1 cellular context compared by ENCODE assay signal in the genomic region with DNA sequence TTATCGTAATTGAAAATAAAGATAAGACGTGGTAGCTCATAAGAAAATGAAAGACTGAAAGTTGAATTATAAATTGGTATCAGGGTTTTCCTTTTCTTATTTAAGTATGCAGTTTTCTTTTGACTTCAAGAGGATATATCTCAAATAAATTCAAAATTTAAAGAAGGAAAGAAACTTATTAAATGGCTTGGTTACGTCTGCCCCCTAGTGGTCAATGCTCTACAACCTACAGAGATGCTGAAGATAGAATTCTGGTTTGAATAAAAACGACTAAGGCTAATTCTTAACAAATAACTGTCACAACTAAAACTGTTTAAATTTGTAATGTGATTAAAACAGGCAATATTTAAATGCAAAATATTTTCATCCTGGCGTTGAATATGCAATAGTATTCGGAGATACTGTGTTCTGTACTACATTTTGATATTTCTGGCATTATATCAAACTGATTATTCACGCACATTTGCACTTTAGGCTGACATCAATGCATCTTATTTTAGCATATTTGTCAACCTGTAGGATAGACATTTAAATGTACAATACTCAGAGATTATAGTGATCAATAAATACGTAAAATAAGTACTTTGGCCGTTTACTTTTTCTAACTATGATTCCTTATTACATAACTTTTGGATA.
A peak's percentile ranks its signal among the peaks of the same experiment; 100 is the strongest.
TF ChIP-seq lines count a peak whose summit lies in the region.

No MANE protein-coding gene starts in this region.

TF ChIP-seq in K562, 482 proteins besides CTCF, POLR2A, EP300 and RAD21 (continued from another document):
- TF ChIP-seq, protein P1, sequence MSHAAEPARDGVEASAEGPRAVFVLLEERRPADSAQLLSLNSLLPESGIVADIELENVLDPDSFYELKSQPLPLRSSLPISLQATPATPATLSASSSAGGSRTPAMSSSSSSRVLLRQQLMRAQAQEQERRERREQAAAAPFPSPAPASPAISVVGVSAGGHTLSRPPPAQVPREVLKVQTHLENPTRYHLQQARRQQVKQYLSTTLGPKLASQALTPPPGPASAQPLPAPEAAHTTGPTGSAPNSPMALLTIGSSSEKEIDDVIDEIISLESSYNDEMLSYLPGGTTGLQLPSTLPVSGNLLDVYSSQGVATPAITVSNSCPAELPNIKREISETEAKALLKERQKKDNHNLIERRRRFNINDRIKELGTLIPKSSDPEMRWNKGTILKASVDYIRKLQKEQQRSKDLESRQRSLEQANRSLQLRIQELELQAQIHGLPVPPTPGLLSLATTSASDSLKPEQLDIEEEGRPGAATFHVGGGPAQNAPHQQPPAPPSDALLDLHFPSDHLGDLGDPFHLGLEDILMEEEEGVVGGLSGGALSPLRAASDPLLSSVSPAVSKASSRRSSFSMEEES (CRISPR knock-in tag; IDR thresholded peaks at IDR 0.05), result no peak
- TF ChIP-seq SMC3 (conservative IDR thresholded peaks at IDR 0.05; ENCODE audit: insufficient read depth, low read depth, low read length), result 0 out of 2 replicates have a peak, but pooled peaks have one; percentile 4
- no peak for TF ChIP-seq PCBP2 (IDR thresholded peaks at IDR 0.05; ENCODE audit: low read depth, low read length, poor library complexity, severe bottlenecking)
- no peak for TF ChIP-seq MAZ (CRISPR knock-in tag; conservative IDR thresholded peaks at IDR 0.05 in 1 of 2, IDR thresholded peaks at IDR 0.05 in 1 of 2)
- TF ChIP-seq GATA2 (CRISPR knock-in tag; IDR thresholded peaks at IDR 0.05), result peak; percentile 40; the same call in 1 of the 2 replicates
- TF ChIP-seq ZNF121 (CRISPR knock-in tag; conservative IDR thresholded peaks at IDR 0.05), result no peak
- TF ChIP-seq, protein P2, sequence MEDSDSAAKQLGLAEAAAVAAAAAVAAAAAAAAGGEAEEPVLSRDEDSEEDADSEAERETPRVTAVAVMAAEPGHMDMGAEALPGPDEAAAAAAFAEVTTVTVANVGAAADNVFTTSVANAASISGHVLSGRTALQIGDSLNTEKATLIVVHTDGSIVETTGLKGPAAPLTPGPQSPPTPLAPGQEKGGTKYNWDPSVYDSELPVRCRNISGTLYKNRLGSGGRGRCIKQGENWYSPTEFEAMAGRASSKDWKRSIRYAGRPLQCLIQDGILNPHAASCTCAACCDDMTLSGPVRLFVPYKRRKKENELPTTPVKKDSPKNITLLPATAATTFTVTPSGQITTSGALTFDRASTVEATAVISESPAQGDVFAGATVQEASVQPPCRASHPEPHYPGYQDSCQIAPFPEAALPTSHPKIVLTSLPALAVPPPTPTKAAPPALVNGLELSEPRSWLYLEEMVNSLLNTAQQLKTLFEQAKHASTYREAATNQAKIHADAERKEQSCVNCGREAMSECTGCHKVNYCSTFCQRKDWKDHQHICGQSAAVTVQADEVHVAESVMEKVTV (CRISPR knock-in tag; IDR thresholded peaks at IDR 0.05), result peak; percentile 50; the same call in 1 of the 2 replicates
- TF ChIP-seq, protein P3, sequence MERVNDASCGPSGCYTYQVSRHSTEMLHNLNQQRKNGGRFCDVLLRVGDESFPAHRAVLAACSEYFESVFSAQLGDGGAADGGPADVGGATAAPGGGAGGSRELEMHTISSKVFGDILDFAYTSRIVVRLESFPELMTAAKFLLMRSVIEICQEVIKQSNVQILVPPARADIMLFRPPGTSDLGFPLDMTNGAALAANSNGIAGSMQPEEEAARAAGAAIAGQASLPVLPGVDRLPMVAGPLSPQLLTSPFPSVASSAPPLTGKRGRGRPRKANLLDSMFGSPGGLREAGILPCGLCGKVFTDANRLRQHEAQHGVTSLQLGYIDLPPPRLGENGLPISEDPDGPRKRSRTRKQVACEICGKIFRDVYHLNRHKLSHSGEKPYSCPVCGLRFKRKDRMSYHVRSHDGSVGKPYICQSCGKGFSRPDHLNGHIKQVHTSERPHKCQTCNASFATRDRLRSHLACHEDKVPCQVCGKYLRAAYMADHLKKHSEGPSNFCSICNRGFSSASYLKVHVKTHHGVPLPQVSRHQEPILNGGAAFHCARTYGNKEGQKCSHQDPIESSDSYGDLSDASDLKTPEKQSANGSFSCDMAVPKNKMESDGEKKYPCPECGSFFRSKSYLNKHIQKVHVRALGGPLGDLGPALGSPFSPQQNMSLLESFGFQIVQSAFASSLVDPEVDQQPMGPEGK (CRISPR knock-in tag; IDR thresholded peaks at IDR 0.05; ENCODE audit: borderline replicate concordance), result no peak
- TF ChIP-seq ZNF224 (CRISPR knock-in tag; IDR thresholded peaks at IDR 0.05), result no peak
- TF ChIP-seq, protein P4, sequence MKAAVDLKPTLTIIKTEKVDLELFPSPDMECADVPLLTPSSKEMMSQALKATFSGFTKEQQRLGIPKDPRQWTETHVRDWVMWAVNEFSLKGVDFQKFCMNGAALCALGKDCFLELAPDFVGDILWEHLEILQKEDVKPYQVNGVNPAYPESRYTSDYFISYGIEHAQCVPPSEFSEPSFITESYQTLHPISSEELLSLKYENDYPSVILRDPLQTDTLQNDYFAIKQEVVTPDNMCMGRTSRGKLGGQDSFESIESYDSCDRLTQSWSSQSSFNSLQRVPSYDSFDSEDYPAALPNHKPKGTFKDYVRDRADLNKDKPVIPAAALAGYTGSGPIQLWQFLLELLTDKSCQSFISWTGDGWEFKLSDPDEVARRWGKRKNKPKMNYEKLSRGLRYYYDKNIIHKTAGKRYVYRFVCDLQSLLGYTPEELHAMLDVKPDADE (conservative IDR thresholded peaks at IDR 0.05; ENCODE audit: control insufficient read depth, low read depth, low read length), result no peak
